ENCODE assay signal across 17 cellular contexts in genomic region chr6:36957773-36958271, GRCh38. TPM values are rescaled to one million over a fixed set of nuclear protein-coding genes. Genes with fewer than 3 reads are reported as not detected.
DNase-seq lines count a peak whose midpoint lies in the region; ATAC-seq, FAIRE-seq and TF ChIP-seq lines count a peak whose summit lies in the region.
"Had no signal": no experiment of that assay in that cellular context is flagged by ENCODE, and none has a peak within 500 bp of the region (broad histone marks: within the 10 kb centered on the region; RNA-seq: fewer than 3 reads in every experiment).

No MANE protein-coding gene starts in this region.

- peaks cover 44% of the 10 kb centered on the region for H3K4me1 ChIP-seq in left ventricle myocardium inferior
- peaks cover 0 to 21% of the 10 kb centered on the region in 2 donors for H3K4me1 ChIP-seq in right atrium auricular region
- H3K4me1 ChIP-seq in kidney (ENCODE audit: control insufficient read depth in 1 of 2, insufficient read depth in 1 of 2, low read depth in 1 of 2, low read length in 2 of 2), result peaks cover 0 to 3% of the 10 kb centered on the region in 2 donors
- peaks cover 26% of the 10 kb centered on the region for H3K4me1 ChIP-seq in vagina
- H3K4me1 ChIP-seq in thyroid gland, result peaks cover 0 to 8% of the 10 kb centered on the region in 2 donors
- H3K4me1 ChIP-seq: HAP-1 had no signal

- H3K36me3 ChIP-seq in left ventricle myocardium inferior, result no peaks in the 10 kb centered on the region
- no peaks in the 10 kb centered on the region for H3K36me3 ChIP-seq in right atrium auricular region
- no peaks in the 10 kb centered on the region for H3K36me3 ChIP-seq in kidney (ENCODE audit: control insufficient read depth in 1 of 2, insufficient read depth in 2 of 2, low read length in 2 of 2)
- no peaks in the 10 kb centered on the region for H3K36me3 ChIP-seq in vagina
- H3K36me3 ChIP-seq in thyroid gland, result no peaks in the 10 kb centered on the region
- H3K36me3 ChIP-seq: HAP-1, SJSA1 had no signal

- DNase-seq in left ventricle myocardium inferior, result no peak
- no peak for DNase-seq in right atrium auricular region (ENCODE audit: low spot score)
- DNase-seq in WTC11 (ENCODE audit: low spot score), result peak; percentile 5
- peak; percentile 49 for DNase-seq in kidney
- peak in 1 of 2 donors; percentile 78 for DNase-seq in vagina (ENCODE audit: extremely low spot score in 2 of 2)
- DNase-seq in DMS153 (lab: John Stamatoyannopoulos, UW), result no peak
- DNase-seq in thyroid gland, result no peak
- DNase-seq: ACHN, AML-193, DMS53, NCI-H187 treated with DMSO at 0.1 percent for 48 hours, NCI-H446, NCI-H69 had no signal

- H3K4me3 ChIP-seq in left ventricle myocardium inferior (no peak overlapping the region), right atrium auricular region (no peak overlapping the region), kidney (ENCODE audit: low read length in 2 of 2) (no peak overlapping the region), vagina (no peak overlapping the region), thyroid gland (replicated peaks in 1 of 3) (no peak overlapping the region)
- H3K4me3 ChIP-seq: HAP-1, SJSA1 had no signal

- CTCF ChIA-PET in WTC11 (lab: Charles Lee), result interaction anchor here (1.6 to 1.8 kb wide), 2 partner anchors 60 to 192 kb away, joined by 5 to 7 read pairs; no protein-coding TSS in a partner anchor

- no peaks in the 10 kb centered on the region for H3K27me3 ChIP-seq in left ventricle myocardium inferior (ENCODE audit: low read depth)
- H3K27me3 ChIP-seq in right atrium auricular region, result no peaks in the 10 kb centered on the region
- no peaks in the 10 kb centered on the region for H3K27me3 ChIP-seq in vagina
- no peaks in the 10 kb centered on the region for H3K27me3 ChIP-seq in thyroid gland
- H3K27me3 ChIP-seq: SJSA1 had no signal

- no peak for TF ChIP-seq POLR2A in vagina (IDR thresholded peaks at IDR 0.05)
- no peak for TF ChIP-seq POLR2A in thyroid gland (IDR thresholded peaks at IDR 0.05)

- H3K9ac ChIP-seq in kidney (ENCODE audit: low read length in 2 of 2), result no peak overlapping the region

- WGBS in thyroid gland, 2 donors, result 76 to 89% methylated on average over 7 to 9 of the region's 9 CpGs

- POLR2A ChIA-PET in WTC11 (lab: Charles Lee), result no interaction called here

- no peak for ATAC-seq in WTC11

- no peaks in the 10 kb centered on the region for H3K9me3 Mint-ChIP-seq in WTC11

- peaks cover 7% of the 10 kb centered on the region for H3K4me1 Mint-ChIP-seq in WTC11

- no peaks in the 10 kb centered on the region for H3K36me3 Mint-ChIP-seq in WTC11

- no peaks in the 10 kb centered on the region for H3K9me3 ChIP-seq in left ventricle myocardium inferior (replicated peaks)
- H3K9me3 ChIP-seq in right atrium auricular region, result no peaks in the 10 kb centered on the region
- no peaks in the 10 kb centered on the region for H3K9me3 ChIP-seq in kidney (ENCODE audit: control insufficient read depth in 1 of 2, low read length in 2 of 2)
- H3K9me3 ChIP-seq in vagina, result no peaks in the 10 kb centered on the region
- H3K9me3 ChIP-seq in thyroid gland, result no peaks in the 10 kb centered on the region
- H3K9me3 ChIP-seq: HAP-1, SJSA1 had no signal

- H3K4me3 Mint-ChIP-seq in WTC11, result no peak overlapping the region

- intact Hi-C loops in left ventricle myocardium inferior (cut with micrococcal nuclease), result no loop called here
- intact Hi-C loops in kidney (cut with DNase I), result no loop called here
- intact Hi-C loops in vagina (cut with DNase I), result no loop called here
- intact Hi-C loops in thyroid gland (cut with DNase I), result no loop called here

- H3K27me3 Mint-ChIP-seq in WTC11 (ENCODE audit: low read depth), result no peaks in the 10 kb centered on the region

- no peak overlapping the region for H3K27ac Mint-ChIP-seq in WTC11

- peak overlapping the region; percentile 18 for H3K27ac ChIP-seq in left ventricle myocardium inferior (replicated peaks)
- H3K27ac ChIP-seq in right atrium auricular region, result no peak overlapping the region
- no peak overlapping the region for H3K27ac ChIP-seq in kidney (ENCODE audit: low read depth in 2 of 2, low read length in 2 of 2)
- peak overlapping the region; percentile 34 for H3K27ac ChIP-seq in vagina
- no peak overlapping the region for H3K27ac ChIP-seq in thyroid gland
- H3K27ac ChIP-seq: HL-60, RWPE1, SJSA1 had no signal

- no peak for FAIRE-seq in kidney (lab: Jason Lieb, UNC)

- TF ChIP-seq CTCF in left ventricle myocardium inferior (IDR thresholded peaks at IDR 0.05; ENCODE audit: borderline replicate concordance), result no peak
- no peak for TF ChIP-seq CTCF in right atrium auricular region (IDR thresholded peaks at IDR 0.05)
- no peak for TF ChIP-seq CTCF in WTC11 (IDR thresholded peaks at IDR 0.05)
- no peak for TF ChIP-seq CTCF in kidney (IDR thresholded peaks at IDR 0.05; ENCODE audit: borderline replicate concordance, extremely low read depth, insufficient read depth)
- TF ChIP-seq CTCF in vagina (IDR thresholded peaks at IDR 0.05), result no peak
- no peak for TF ChIP-seq CTCF in thyroid gland (IDR thresholded peaks at IDR 0.05)

TF ChIP-seq in WTC11, 78 proteins besides CTCF, POLR2A, EP300 and RAD21:
- TF ChIP-seq NFYB (CRISPR knock-in tag; conservative IDR thresholded peaks at IDR 0.05; ENCODE audit: low read depth) (no peak), MYBL2 (CRISPR knock-in tag; IDR thresholded peaks at IDR 0.05) (no peak), SP1 (CRISPR knock-in tag; conservative IDR thresholded peaks at IDR 0.05) (no peak), E2F1 (CRISPR knock-in tag; IDR thresholded peaks at IDR 0.05) (no peak), HMGA2 (CRISPR knock-in tag; IDR thresholded peaks at IDR 0.05) (no peak), TCF7 (CRISPR knock-in tag; IDR thresholded peaks at IDR 0.05; ENCODE audit: low read depth) (no peak), FOXK1 (CRISPR knock-in tag; IDR thresholded peaks at IDR 0.05) (no peak), FOXJ3 (CRISPR knock-in tag; IDR thresholded peaks at IDR 0.05; ENCODE audit: borderline replicate concordance) (no peak), OVOL2 (CRISPR knock-in tag; IDR thresholded peaks at IDR 0.05; ENCODE audit: borderline replicate concordance) (no peak), TEAD1 (CRISPR knock-in tag; IDR thresholded peaks at IDR 0.05) (no peak), ZNF263 (CRISPR knock-in tag; IDR thresholded peaks at IDR 0.05; ENCODE audit: low read depth) (no peak)
- TF ChIP-seq, protein P1, sequence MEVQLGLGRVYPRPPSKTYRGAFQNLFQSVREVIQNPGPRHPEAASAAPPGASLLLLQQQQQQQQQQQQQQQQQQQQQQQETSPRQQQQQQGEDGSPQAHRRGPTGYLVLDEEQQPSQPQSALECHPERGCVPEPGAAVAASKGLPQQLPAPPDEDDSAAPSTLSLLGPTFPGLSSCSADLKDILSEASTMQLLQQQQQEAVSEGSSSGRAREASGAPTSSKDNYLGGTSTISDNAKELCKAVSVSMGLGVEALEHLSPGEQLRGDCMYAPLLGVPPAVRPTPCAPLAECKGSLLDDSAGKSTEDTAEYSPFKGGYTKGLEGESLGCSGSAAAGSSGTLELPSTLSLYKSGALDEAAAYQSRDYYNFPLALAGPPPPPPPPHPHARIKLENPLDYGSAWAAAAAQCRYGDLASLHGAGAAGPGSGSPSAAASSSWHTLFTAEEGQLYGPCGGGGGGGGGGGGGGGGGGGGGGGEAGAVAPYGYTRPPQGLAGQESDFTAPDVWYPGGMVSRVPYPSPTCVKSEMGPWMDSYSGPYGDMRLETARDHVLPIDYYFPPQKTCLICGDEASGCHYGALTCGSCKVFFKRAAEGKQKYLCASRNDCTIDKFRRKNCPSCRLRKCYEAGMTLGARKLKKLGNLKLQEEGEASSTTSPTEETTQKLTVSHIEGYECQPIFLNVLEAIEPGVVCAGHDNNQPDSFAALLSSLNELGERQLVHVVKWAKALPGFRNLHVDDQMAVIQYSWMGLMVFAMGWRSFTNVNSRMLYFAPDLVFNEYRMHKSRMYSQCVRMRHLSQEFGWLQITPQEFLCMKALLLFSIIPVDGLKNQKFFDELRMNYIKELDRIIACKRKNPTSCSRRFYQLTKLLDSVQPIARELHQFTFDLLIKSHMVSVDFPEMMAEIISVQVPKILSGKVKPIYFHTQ (CRISPR knock-in tag; IDR thresholded peaks at IDR 0.05), result no peak
TF ChIP-seq in WTC11: peak in this region for 0.

RNA-seq across cellular contexts. Expression of gene PI16, which starts 3.3 kb away (rescaled TPM):
- total RNA-seq in left ventricle myocardium inferior, result 25.9 TPM
- 10 to 100 TPM; 14.2 to 48.5 TPM for total RNA-seq in right atrium auricular region
- total RNA-seq in WTC11 (2021), result 0.09 to 0.17 TPM in 2 of 3 replicates, not detected in the other
- total RNA-seq in kidney, result 1.7 TPM
- polyA plus RNA-seq in kidney (ENCODE audit: insufficient read depth, low read depth, low replicate concordance), result 3.5 TPM
- total RNA-seq in vagina, result 88.6 TPM
- total RNA-seq in thyroid gland, result 10 to 100 TPM in 2 of 4 donors, 1 to 10 TPM in 2; 5.1 to 22.9 (median 9.1) TPM
- total RNA-seq: SJSA1 had no signal

RNA-seq across cellular contexts. Expression of gene MTCH1, which starts 28.2 kb away (rescaled TPM):
- 162 TPM for total RNA-seq in left ventricle myocardium inferior
- 100 to 1,000 TPM; 155 to 259 TPM for total RNA-seq in right atrium auricular region
- 198 to 207 TPM (median 204 TPM) in 3 replicates for total RNA-seq in WTC11 (2021)
- 194 TPM for total RNA-seq in kidney
- 202 TPM for polyA plus RNA-seq in kidney (ENCODE audit: insufficient read depth, low read depth, low replicate concordance)
- 233 TPM for total RNA-seq in vagina
- 1,000 to 10,000 TPM in 1 of 4 donors, 100 to 1,000 TPM in 3; 571 to 1,096 (median 866) TPM for total RNA-seq in thyroid gland

RNA-seq across cellular contexts. Expression of gene FGD2, which starts 47.6 kb away (rescaled TPM):
- total RNA-seq in left ventricle myocardium inferior, result 6.0 TPM
- 1 to 10 TPM; 4.9 to 8.0 TPM for total RNA-seq in right atrium auricular region
- total RNA-seq in WTC11 (2021), result 0.31 to 0.78 TPM (median 0.44 TPM) in 3 replicates
- total RNA-seq in kidney, result 49.5 TPM
- polyA plus RNA-seq in kidney (ENCODE audit: insufficient read depth, low read depth, low replicate concordance), result 0.97 TPM
- 20.4 TPM for total RNA-seq in vagina
- 10 to 100 TPM; 14.9 to 25.8 (median 23.1) TPM for total RNA-seq in thyroid gland
- total RNA-seq: SJSA1 had no signal

Comparison
In these comparisons a context has a peak if more than half of its experiments do, and no peak if none do; other contexts are left out.
1. H3K27ac ChIP-seq: peak in left ventricle myocardium inferior (single experiment) and vagina (single experiment); none in right atrium auricular region (0 of 2), kidney (0 of 2) and thyroid gland (0 of 3).
2. DNase-seq: peak in WTC11 (single experiment) and kidney (single experiment); none in left ventricle myocardium inferior (single experiment), right atrium auricular region (single experiment), DMS153 (single experiment) and thyroid gland (0 of 2).